18 cellular contexts compared by ENCODE assay signal in the genomic region with DNA sequence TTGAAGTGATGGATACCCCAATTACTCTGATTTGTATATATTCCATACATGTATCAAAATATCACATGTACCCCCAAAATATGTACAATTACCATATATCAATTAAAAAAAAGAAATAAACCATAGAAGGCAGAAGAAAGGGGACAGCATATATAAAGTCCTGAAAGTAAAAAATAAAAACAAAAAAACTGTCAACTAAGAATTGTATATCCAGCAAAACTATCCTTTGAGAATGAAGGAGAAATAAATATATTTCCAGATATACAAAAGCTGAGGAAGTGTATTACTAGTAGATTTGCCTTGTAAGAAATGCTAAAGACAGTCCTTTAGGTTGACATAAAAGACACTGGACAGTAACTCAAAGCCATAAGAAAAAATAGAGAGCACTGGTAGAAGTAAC. TPM values are rescaled to one million over a fixed set of nuclear protein-coding genes. Genes with fewer than 3 reads are reported as not detected.
A peak's percentile ranks its signal among the peaks of the same experiment; 100 is the strongest.
DNase-seq lines count a peak whose midpoint lies in the region; ATAC-seq and TF ChIP-seq lines count a peak whose summit lies in the region.
"Had no signal": no experiment of that assay in that cellular context is flagged by ENCODE, and none has a peak within 500 bp of the region (broad histone marks: within the 10 kb centered on the region; RNA-seq: fewer than 3 reads in every experiment).

No MANE protein-coding gene starts in this region.

- no peaks in the 10 kb centered on the region for H3K4me1 ChIP-seq in adipocyte (ENCODE audit: control insufficient read depth, insufficient read depth, low read length)

- no peak for ATAC-seq in activated T-cell treated with anti-CD3 and anti-CD28 coated beads, Interleukin-2, amount 50 U/mL, for 72 hours (replicated peaks in 1 of 2)
- no peak for ATAC-seq in natural killer cell
- ATAC-seq in stimulated activated naive B cell treated with anti-CD40 and anti-IgM and Interleukin-4, amounts not matched to agents 10 μg/mL and 1 μg/mL and 100 μg/mL, for 72 hours (replicated peaks) = no peak
- ATAC-seq in esophagus mucosa = no peak

- no peak overlapping the region for H3K9ac ChIP-seq in adipocyte (ENCODE audit: low read length)
- H3K9ac ChIP-seq: BLaER1 treated with 17β-estradiol and CSF1 and Interleukin-3, amounts not matched to agents 10 nM and 100 nM had no signal

- H3K27ac Mint-ChIP-seq in activated T-cell treated with anti-CD3 and anti-CD28 coated beads, Interleukin-2, amount 50 U/mL, for 72 hours = peak overlapping the region; percentile 57
- peak overlapping the region; percentile 63 to 71 for H3K27ac Mint-ChIP-seq in natural killer cell
- peak overlapping the region; percentile 25 for H3K27ac Mint-ChIP-seq in stimulated activated naive B cell treated with anti-CD40 and anti-IgM and Interleukin-4, amounts not matched to agents 10 μg/mL and 1 μg/mL and 100 μg/mL, for 72 hours

- H3K27me3 ChIP-seq in adipocyte (replicated peaks; ENCODE audit: control insufficient read depth, insufficient read depth, low read length) = no peaks in the 10 kb centered on the region
- H3K27me3 ChIP-seq: BLaER1 treated with 17β-estradiol and CSF1 and Interleukin-3, amounts not matched to agents 10 nM and 100 nM had no signal

- peaks cover 46% of the 10 kb centered on the region for H3K4me1 Mint-ChIP-seq in activated T-cell treated with anti-CD3 and anti-CD28 coated beads, Interleukin-2, amount 50 U/mL, for 72 hours (ENCODE audit: low read depth)
- peaks cover 58 to 62% of the 10 kb centered on the region in 2 donors for H3K4me1 Mint-ChIP-seq in natural killer cell
- H3K4me1 Mint-ChIP-seq in stimulated activated naive B cell treated with anti-CD40 and anti-IgM and Interleukin-4, amounts not matched to agents 10 μg/mL and 1 μg/mL and 100 μg/mL, for 72 hours = peaks cover 44 to 63% of the 10 kb centered on the region in 2 donors

- H3K27me3 Mint-ChIP-seq in activated T-cell treated with anti-CD3 and anti-CD28 coated beads, Interleukin-2, amount 50 U/mL, for 72 hours (ENCODE audit: low read depth) = no peaks in the 10 kb centered on the region
- no peaks in the 10 kb centered on the region for H3K27me3 Mint-ChIP-seq in natural killer cell (ENCODE audit: low read depth in 2 of 2)
- no peaks in the 10 kb centered on the region for H3K27me3 Mint-ChIP-seq in stimulated activated naive B cell treated with anti-CD40 and anti-IgM and Interleukin-4, amounts not matched to agents 10 μg/mL and 1 μg/mL and 100 μg/mL, for 72 hours
- H3K27me3 Mint-ChIP-seq: CD8-positive, alpha-beta memory T cell had no signal

- no peak for DNase-seq in activated T-cell treated with anti-CD3 and anti-CD28 coated beads, Interleukin-2, amount 50 U/mL, for 72 hours
- DNase-seq in activated T-cell treated with anti-CD3 and anti-CD28 coated beads, Interleukin-2, amount 50 U/mL, for 1 hour = no peak
- DNase-seq in adipocyte (ENCODE audit: low read depth) (no peak), natural killer cell (no peak), GM13977 (ENCODE audit: low spot score) (no peak), HCEC 1CT (no peak)
- no peak for DNase-seq in stimulated activated naive B cell treated with anti-CD40 and anti-IgM and Interleukin-4, amounts not matched to agents 10 μg/mL and 1 μg/mL and 100 μg/mL, for 72 hours
- DNase-seq: 8988T; CD8-positive, alpha-beta memory T cell; COR-L47; DMS 273 treated with DMSO at 0.1 percent for 48 hours; DMS79; GDM1; GOT3; H7 had no signal

- H3K36me3 ChIP-seq in adipocyte (ENCODE audit: control insufficient read depth, insufficient read depth, low read length, severe bottlenecking) = no peaks in the 10 kb centered on the region

- peak overlapping the region; percentile 27 for H3K4me3 ChIP-seq in adipocyte (ENCODE audit: low read length)
- H3K4me3 ChIP-seq: BLaER1 treated with 17β-estradiol and CSF1 and Interleukin-3, amounts not matched to agents 10 nM and 100 nM had no signal

- TF ChIP-seq CTCF in natural killer cell (IDR thresholded peaks at IDR 0.05) (no peak), GM13977 (IDR thresholded peaks at IDR 0.05; ENCODE audit: extremely low read depth, insufficient read depth, missing control alignments) (no peak)

- H3K36me3 Mint-ChIP-seq in activated T-cell treated with anti-CD3 and anti-CD28 coated beads, Interleukin-2, amount 50 U/mL, for 72 hours (ENCODE audit: insufficient read depth in 2 of 2) = peaks cover 21 to 29% of the 10 kb centered on the region in 2 donors
- H3K36me3 Mint-ChIP-seq in natural killer cell = peaks cover 27% of the 10 kb centered on the region
- H3K36me3 Mint-ChIP-seq in stimulated activated naive B cell treated with anti-CD40 and anti-IgM and Interleukin-4, amounts not matched to agents 10 μg/mL and 1 μg/mL and 100 μg/mL, for 72 hours = peaks cover 31 to 46% of the 10 kb centered on the region in 2 donors

- in situ Hi-C loops in GM13977 (cut with MboI; ENCODE audit: low pct_unique_long_range_greater_than_20kb, low sequenced_read_pairs, unreplicated experiment) = no loop called here

- intact Hi-C loops in natural killer cell (cut with micrococcal nuclease) = no loop called here

- peaks cover 6 to 14% of the 10 kb centered on the region in 2 donors for H3K9me3 Mint-ChIP-seq in activated T-cell treated with anti-CD3 and anti-CD28 coated beads, Interleukin-2, amount 50 U/mL, for 72 hours
- H3K9me3 Mint-ChIP-seq in natural killer cell = peaks cover 3 to 7% of the 10 kb centered on the region in 2 donors
- H3K9me3 Mint-ChIP-seq in stimulated activated naive B cell treated with anti-CD40 and anti-IgM and Interleukin-4, amounts not matched to agents 10 μg/mL and 1 μg/mL and 100 μg/mL, for 72 hours = peaks cover 15 to 16% of the 10 kb centered on the region in 2 donors

- H3K9me3 ChIP-seq in adipocyte (ENCODE audit: control insufficient read depth, low read length) = peaks cover 24% of the 10 kb centered on the region

- no peak overlapping the region for H3K4me3 Mint-ChIP-seq in activated T-cell treated with anti-CD3 and anti-CD28 coated beads, Interleukin-2, amount 50 U/mL, for 72 hours
- H3K4me3 Mint-ChIP-seq in natural killer cell = no peak overlapping the region
- H3K4me3 Mint-ChIP-seq in stimulated activated naive B cell treated with anti-CD40 and anti-IgM and Interleukin-4, amounts not matched to agents 10 μg/mL and 1 μg/mL and 100 μg/mL, for 72 hours = no peak overlapping the region

RNA-seq across cellular contexts. Expression of a gene that starts 9.3 kb away (rescaled TPM):
- 10 to 100 TPM; 67.0 to 69.7 TPM for total RNA-seq in activated T-cell treated with anti-CD3 and anti-CD28 coated beads, Interleukin-2, amount 50 U/mL, for 72 hours
- total RNA-seq in natural killer cell (100 to 1,000 TPM; 234 to 312 (median 299) TPM), esophagus mucosa (2.1 TPM)
- total RNA-seq: HT1080 had no signal

Comparison
In these comparisons a context has a peak if more than half of its experiments do, and no peak if none do; other contexts are left out.
1. RNA of a gene that starts 9.3 kb away (total RNA-seq): 234 to 312 TPM in natural killer cell and 67.0 to 69.7 TPM in activated T-cell treated with anti-CD3 and anti-CD28 coated beads, Interleukin-2, amount 50 U/mL, for 72 hours; 2.1 TPM in esophagus mucosa (single experiment); every median in the first group is over 10 times any median in the second.
2. Peak in every context shown above with its lines, with median percentiles within 50 percentile points of each other: H3K27ac Mint-ChIP-seq.